2 cellular contexts compared by ENCODE assay signal in the genomic region with DNA sequence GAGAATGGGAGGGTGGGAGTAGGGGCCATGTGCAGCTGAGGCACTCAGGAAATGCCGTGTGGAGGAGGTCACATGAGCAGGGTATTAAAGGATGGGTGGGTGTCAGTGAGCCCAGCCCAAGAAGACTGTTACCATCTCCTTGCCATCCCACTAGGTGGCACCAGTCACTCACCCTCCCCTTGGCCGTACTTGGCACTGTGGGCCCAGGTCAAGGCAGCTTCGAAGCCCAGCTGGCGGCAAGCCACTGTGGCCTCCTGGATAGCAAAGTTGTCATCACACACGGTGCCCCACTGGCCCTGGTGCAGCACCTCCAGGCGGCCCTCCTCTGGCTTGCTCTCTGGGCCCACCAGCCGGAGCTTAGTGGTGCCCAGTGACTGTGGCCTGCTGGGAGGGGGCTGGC.
TF ChIP-seq lines count a peak whose summit lies in the region.

No MANE protein-coding gene starts in this region.

TF ChIP-seq in K562, 482 proteins besides CTCF, POLR2A, EP300 and RAD21:
- TF ChIP-seq CTCFL (IDR thresholded peaks at IDR 0.05; ENCODE audit: borderline replicate concordance, insufficient read depth, low read depth, low read length, poor library complexity, severe bottlenecking) (peak; percentile 1), SFPQ (IDR thresholded peaks at IDR 0.05; ENCODE audit: low read depth, low read length) (no peak)

TF ChIP-seq in HepG2, 621 proteins besides CTCF, POLR2A, EP300 and RAD21 (continues in another document):
- TF ChIP-seq, protein P1, sequence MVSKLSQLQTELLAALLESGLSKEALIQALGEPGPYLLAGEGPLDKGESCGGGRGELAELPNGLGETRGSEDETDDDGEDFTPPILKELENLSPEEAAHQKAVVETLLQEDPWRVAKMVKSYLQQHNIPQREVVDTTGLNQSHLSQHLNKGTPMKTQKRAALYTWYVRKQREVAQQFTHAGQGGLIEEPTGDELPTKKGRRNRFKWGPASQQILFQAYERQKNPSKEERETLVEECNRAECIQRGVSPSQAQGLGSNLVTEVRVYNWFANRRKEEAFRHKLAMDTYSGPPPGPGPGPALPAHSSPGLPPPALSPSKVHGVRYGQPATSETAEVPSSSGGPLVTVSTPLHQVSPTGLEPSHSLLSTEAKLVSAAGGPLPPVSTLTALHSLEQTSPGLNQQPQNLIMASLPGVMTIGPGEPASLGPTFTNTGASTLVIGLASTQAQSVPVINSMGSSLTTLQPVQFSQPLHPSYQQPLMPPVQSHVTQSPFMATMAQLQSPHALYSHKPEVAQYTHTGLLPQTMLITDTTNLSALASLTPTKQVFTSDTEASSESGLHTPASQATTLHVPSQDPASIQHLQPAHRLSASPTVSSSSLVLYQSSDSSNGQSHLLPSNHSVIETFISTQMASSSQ (IDR thresholded peaks at IDR 0.05; ENCODE audit: low read depth): no peak
- TF ChIP-seq, protein P1 (CRISPR knock-in tag; IDR thresholded peaks at IDR 0.05; ENCODE audit: borderline replicate concordance): no peak
- TF ChIP-seq ZNF224 (CRISPR knock-in tag; IDR thresholded peaks at IDR 0.05): no peak
- no peak for TF ChIP-seq ZBTB8A (CRISPR knock-in tag; IDR thresholded peaks at IDR 0.05; ENCODE audit: borderline replicate concordance, low read depth)
- TF ChIP-seq ARID3A (IDR thresholded peaks at IDR 0.05; ENCODE audit: low read depth, low read length): no peak
- TF ChIP-seq ZEB1 (IDR thresholded peaks at IDR 0.05; ENCODE audit: insufficient replicate concordance, low read depth): no peak
- no peak for TF ChIP-seq RAD51 (IDR thresholded peaks at IDR 0.05; ENCODE audit: borderline replicate concordance)
- peak; percentile 18; the same call in 1 of the 2 replicates for TF ChIP-seq GABPB1 (CRISPR knock-in tag; IDR thresholded peaks at IDR 0.05)
- TF ChIP-seq MAX (IDR thresholded peaks at IDR 0.05): peak; percentile 43; the same call in 1 of the 2 replicates
- no peak for TF ChIP-seq ZNF326 (CRISPR knock-in tag; IDR thresholded peaks at IDR 0.05; ENCODE audit: borderline replicate concordance)
- no peak for TF ChIP-seq CCAR2 (optimal IDR thresholded peaks at IDR 0.05; ENCODE audit: low read depth, low read length)
- no peak for TF ChIP-seq EZH2 (conservative IDR thresholded peaks at IDR 0.05; ENCODE audit: low read depth, low read length)
- TF ChIP-seq ZNF205 (CRISPR knock-in tag; IDR thresholded peaks at IDR 0.05): no peak
- TF ChIP-seq ZNF207 (IDR thresholded peaks at IDR 0.05; ENCODE audit: borderline replicate concordance): no peak
- TF ChIP-seq ZNF598 (CRISPR knock-in tag; IDR thresholded peaks at IDR 0.05; ENCODE audit: borderline replicate concordance): no peak
- TF ChIP-seq MXD4 (CRISPR knock-in tag; IDR thresholded peaks at IDR 0.05): no peak
- peak; percentile 32; the same call in 1 of the 2 replicates for TF ChIP-seq ZBTB33 (CRISPR knock-in tag; IDR thresholded peaks at IDR 0.05)
- TF ChIP-seq PTBP1 (IDR thresholded peaks at IDR 0.05; ENCODE audit: low read depth, low read length, poor library complexity, severe bottlenecking): no peak
- TF ChIP-seq KMT2A (CRISPR knock-in tag; IDR thresholded peaks at IDR 0.05): no peak
- no peak for TF ChIP-seq NRL (CRISPR knock-in tag; IDR thresholded peaks at IDR 0.05; ENCODE audit: borderline replicate concordance)
- TF ChIP-seq FOXA1 (IDR thresholded peaks at IDR 0.05): no peak
- TF ChIP-seq FOXA1 (CRISPR knock-in tag; IDR thresholded peaks at IDR 0.05): 0 out of 2 replicates have a peak, but pooled peaks have one; percentile 14
- peak; percentile 60 for TF ChIP-seq ZNF687 (CRISPR knock-in tag; IDR thresholded peaks at IDR 0.05)
- no peak for TF ChIP-seq RELA (CRISPR knock-in tag; IDR thresholded peaks at IDR 0.05)
- no peak for TF ChIP-seq ADNP (CRISPR knock-in tag; IDR thresholded peaks at IDR 0.05)
- no peak for TF ChIP-seq TCF7L2 (IDR thresholded peaks at IDR 0.05; ENCODE audit: low read depth, low read length)
- TF ChIP-seq, protein P2, sequence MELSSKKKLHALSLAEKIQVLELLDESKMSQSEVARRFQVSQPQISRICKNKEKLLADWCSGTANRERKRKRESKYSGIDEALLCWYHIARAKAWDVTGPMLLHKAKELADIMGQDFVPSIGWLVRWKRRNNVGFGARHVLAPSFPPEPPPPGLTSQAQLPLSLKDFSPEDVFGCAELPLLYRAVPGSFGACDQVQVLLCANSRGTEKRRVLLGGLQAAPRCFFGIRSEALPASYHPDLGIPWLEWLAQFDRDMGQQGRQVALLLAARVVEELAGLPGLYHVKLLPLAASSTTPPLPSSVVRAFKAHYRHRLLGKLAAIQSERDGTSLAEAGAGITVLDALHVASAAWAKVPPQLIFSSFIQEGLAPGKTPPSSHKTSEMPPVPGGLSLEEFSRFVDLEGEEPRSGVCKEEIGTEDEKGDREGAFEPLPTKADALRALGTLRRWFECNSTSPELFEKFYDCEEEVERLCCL (CRISPR knock-in tag; IDR thresholded peaks at IDR 0.05; ENCODE audit: borderline replicate concordance): no peak
- TF ChIP-seq ZNF543 (CRISPR knock-in tag; IDR thresholded peaks at IDR 0.05): no peak
- TF ChIP-seq THYN1 (CRISPR knock-in tag; IDR thresholded peaks at IDR 0.05; ENCODE audit: borderline replicate concordance, low read depth): no peak
- TF ChIP-seq ZBTB40 (IDR thresholded peaks at IDR 0.05): no peak
- no peak for TF ChIP-seq ZBTB40 (CRISPR knock-in tag; IDR thresholded peaks at IDR 0.05)
- no peak for TF ChIP-seq NCOR1 (IDR thresholded peaks at IDR 0.05; ENCODE audit: borderline replicate concordance, low read length)
- TF ChIP-seq MEIS1 (CRISPR knock-in tag; IDR thresholded peaks at IDR 0.05; ENCODE audit: borderline replicate concordance): no peak
